ENCODE assay signal across 19 cellular contexts in genomic region chr5:54205918-54206317, GRCh38.
"Had no signal": no experiment of that assay in that cellular context is flagged by ENCODE, and none has a peak within 500 bp of the region (broad histone marks: within the 10 kb centered on the region; RNA-seq: fewer than 3 reads in every experiment).

No MANE protein-coding gene starts in this region.

- H3K4me1 ChIP-seq: SJSA1 had no signal

- H3K36me3 ChIP-seq: SJSA1 had no signal

- FAIRE-seq: RCC 7860 had no signal

- H3K9me3 ChIP-seq: SJSA1 had no signal

- H3K27me3 ChIP-seq: SJSA1 had no signal

- DNase-seq: KBM-7, MV-4-11, NCI-H1048, NCI-H1105, NCI-H1417, NCI-H1436 treated with DMSO at 0.1 percent for 48 hours, NCI-H1694, NCI-H187 treated with DMSO at 0.1 percent for 48 hours, NCI-H2029 treated with DMSO at 0.1 percent for 48 hours, NCI-H345, NCI-H446 treated with DMSO at 0.1 percent for 48 hours, NCI-H510A treated with DMSO at 0.1 percent for 48 hours, NCI-H526, Right ventricle myocardium superior, RPMI8226, SIG-M5 had no signal

- H3K27ac ChIP-seq: SJSA1, SK-N-MC had no signal

- H3K4me3 ChIP-seq: SJSA1, SK-N-MC had no signal
